Comparison of ENCODE assay signal across 1 cellular context in genomic region chr1:177334276-177334675, GRCh38.
TF ChIP-seq lines count a peak whose summit lies in the region.

No MANE protein-coding gene starts in this region.

TF ChIP-seq in SK-N-SH treated with all-trans-retinoic acid at 6 μM for 48 hours, 23 proteins besides CTCF, POLR2A, EP300 and RAD21 (continued from another document):
- no peak for TF ChIP-seq TSHZ2 (CRISPR knock-in tag; IDR thresholded peaks at IDR 0.05)
- TF ChIP-seq POU6F1 (CRISPR knock-in tag; IDR thresholded peaks at IDR 0.05; ENCODE audit: borderline replicate concordance, low read depth) = no peak
- no peak for TF ChIP-seq TOX (CRISPR knock-in tag; IDR thresholded peaks at IDR 0.05; ENCODE audit: borderline replicate concordance)
